In genomic region chr14:52888839-52889838, GRCh38 we compare ENCODE assay signal across 18 cellular contexts.
"Had no signal": no experiment of that assay in that cellular context is flagged by ENCODE, and none has a peak within 500 bp of the region (broad histone marks: within the 10 kb centered on the region; RNA-seq: fewer than 3 reads in every experiment).

No MANE protein-coding gene starts in this region.

- H3K27ac ChIP-seq: adrenal gland, esophagus squamous epithelium, parathyroid adenoma, SK-N-MC, tibial nerve had no signal

- ATAC-seq: activated T-helper 17 cell treated with anti-CD3 and anti-CD28 coated beads, Interleukin-2, amount 50 U/mL, for 72 hours; stimulated activated effector memory CD8-positive, alpha-beta T cell treated with anti-CD3 and anti-CD28 coated beads, Interleukin-12 subunit alpha, Interleukin-12 subunit beta, amount 100 ng/mL, for 72 hours; T-cell had no signal

- DNase-seq: activated CD4-positive, alpha-beta T cell treated with anti-CD3 and anti-CD28 coated beads, Interleukin-2, amount 10 ng/mL, durations not matched to agents 7 days and 5 days; activated CD8-positive, alpha-beta memory T cell treated with anti-CD3 and anti-CD28 coated beads for 24 hours; activated naive CD4-positive, alpha-beta T cell treated with anti-CD3 and anti-CD28 coated beads, Interleukin-2, amount 10 ng/mL, durations not matched to agents 7 days and 5 days; adrenal gland; esophagus squamous epithelium; foreskin melanocyte; heart left ventricle; islet precursor cell; mesendoderm; nephron progenitor cell; retina; T-cell; T1000 had no signal
